ENCODE assay signal across 20 cellular contexts in the genomic region with DNA sequence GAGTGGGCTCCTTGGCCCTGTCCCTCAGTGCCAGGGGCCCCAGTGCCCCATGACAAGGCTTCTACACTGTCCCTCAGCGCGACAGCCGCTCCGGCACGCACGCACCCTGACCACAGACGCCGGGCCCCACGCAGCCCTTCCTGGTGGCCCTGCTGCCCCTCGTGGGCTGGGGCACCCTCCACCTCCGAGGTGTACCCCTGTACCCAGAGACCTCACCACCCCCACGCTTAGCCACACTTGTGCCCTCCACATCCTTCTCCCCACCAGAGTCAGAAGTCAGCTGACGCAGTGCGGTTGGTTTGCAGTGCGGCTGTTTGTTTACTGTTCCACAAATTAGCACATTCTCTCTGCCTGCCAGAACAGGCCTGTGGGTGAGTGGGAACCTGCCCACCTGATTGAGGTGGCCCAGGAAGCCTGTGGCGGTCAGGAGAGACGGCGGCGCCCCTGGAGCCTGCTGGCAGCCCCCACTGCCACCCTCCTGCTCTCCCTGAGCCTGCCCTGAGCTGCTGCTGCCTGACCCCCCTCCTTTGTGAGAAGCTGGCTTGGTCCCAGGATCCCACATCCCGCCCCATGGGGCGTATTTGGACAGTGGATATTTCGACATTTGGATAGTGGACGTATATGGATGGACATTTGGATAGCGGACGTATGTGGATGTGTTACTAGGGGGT. TPM values are rescaled to one million over a fixed set of nuclear protein-coding genes. Genes with fewer than 3 reads are reported as not detected.
"Had no signal": no experiment of that assay in that cellular context is flagged by ENCODE, and none has a peak within 500 bp of the region (broad histone marks: within the 10 kb centered on the region; RNA-seq: fewer than 3 reads in every experiment).

No MANE protein-coding gene starts in this region.

- DNase-seq: activated CD4-positive, alpha-beta T cell treated with anti-CD3 and anti-CD28 coated beads for 1 hour; activated CD4-positive, alpha-beta T cell treated with anti-CD3 and anti-CD28 coated beads, Interleukin-2, amount 50 U/mL, for 4 hours; activated T-cell treated with anti-CD3 and anti-CD28 coated beads for 4 hours; caudate nucleus; colonic mucosa; foreskin fibroblast; mammary epithelial cell; naive B cell; retina; stimulated activated CD4-positive, alpha-beta T cell treated with anti-CD3 and anti-CD28 coated beads, Interleukin-4, amount 100 ng/mL, for 24 hours; stimulated activated naive CD4-positive, alpha-beta T cell; substantia nigra; T1000 had no signal

- H3K27me3 ChIP-seq: adrenal gland, colonic mucosa, neutrophil, tibial nerve had no signal

- H3K27ac Mint-ChIP-seq: activated naive CD4-positive, alpha-beta T cell treated with anti-CD3 and anti-CD28 coated beads, Interleukin-2, amount 50 U/mL, for 24 hours; activated T-helper 17 cell treated with anti-CD3 and anti-CD28 coated beads, Interleukin-2, amount 50 U/mL, for 72 hours had no signal

- ATAC-seq: activated T-helper 17 cell treated with anti-CD3 and anti-CD28 coated beads, Interleukin-2, amount 50 U/mL, for 72 hours had no signal

- H3K4me1 Mint-ChIP-seq: activated T-helper 17 cell treated with anti-CD3 and anti-CD28 coated beads, Interleukin-2, amount 50 U/mL, for 72 hours had no signal

- H3K4me3 ChIP-seq: adrenal gland, colonic mucosa, SK-N-MC, skin epidermis, tibial nerve had no signal

- H3K9me3 Mint-ChIP-seq: activated naive CD4-positive, alpha-beta T cell treated with anti-CD3 and anti-CD28 coated beads, Interleukin-2, amount 50 U/mL, for 24 hours; activated T-helper 17 cell treated with anti-CD3 and anti-CD28 coated beads, Interleukin-2, amount 50 U/mL, for 72 hours had no signal

- H3K4me3 Mint-ChIP-seq: activated naive CD4-positive, alpha-beta T cell treated with anti-CD3 and anti-CD28 coated beads, Interleukin-2, amount 50 U/mL, for 24 hours; activated T-helper 17 cell treated with anti-CD3 and anti-CD28 coated beads, Interleukin-2, amount 50 U/mL, for 72 hours; naive B cell had no signal

- H3K27me3 Mint-ChIP-seq: activated naive CD4-positive, alpha-beta T cell treated with anti-CD3 and anti-CD28 coated beads, Interleukin-2, amount 50 U/mL, for 24 hours; activated T-helper 17 cell treated with anti-CD3 and anti-CD28 coated beads, Interleukin-2, amount 50 U/mL, for 72 hours; naive B cell had no signal

- H3K9me3 ChIP-seq: adrenal gland, colonic mucosa had no signal

- H3K27ac ChIP-seq: adrenal gland, colonic mucosa, neutrophil, SK-N-MC, skin epidermis, tibial nerve had no signal

- H3K4me1 ChIP-seq: adrenal gland, colonic mucosa, tibial nerve had no signal

RNA-seq across cellular contexts. Expression of gene CDH15, which starts 38.0 kb away (rescaled TPM):
- total RNA-seq: colonic mucosa had no signal
- polyA plus RNA-seq: mammary epithelial cell had no signal
